Comparison of ENCODE assay signal across 8 cellular contexts in genomic region chr3:192812736-192813383, GRCh38.
DNase-seq lines count a peak whose midpoint lies in the region; ATAC-seq, FAIRE-seq and TF ChIP-seq lines count a peak whose summit lies in the region.

No MANE protein-coding gene starts in this region.

- intact Hi-C loops in breast epithelium (cut with DNase I; ENCODE audit: low total_unique reads) = no loop called here

- peak; percentile 61 for DNase-seq in NCI-H345 (lab: John Stamatoyannopoulos, UW)
- DNase-seq in breast epithelium (ENCODE audit: low spot score in 2 of 2) = no peak
- peak; percentile 83 for DNase-seq in medulla oblongata (ENCODE audit: extremely low spot score)
- DNase-seq in coronary artery (ENCODE audit: low spot score) = no peak
- DNase-seq in activated effector memory CD4-positive, alpha-beta T cell treated with anti-CD3 and anti-CD28 coated beads, Interleukin-2, amount 50 U/mL, for 16 hours = no peak

- TF ChIP-seq CTCF in GM12872 (IDR thresholded peaks at IDR 0.05; ENCODE audit: insufficient read depth, low read depth, low read length) (peak; percentile 34; the same call in 1 of the 3 replicates), breast epithelium (IDR thresholded peaks at IDR 0.05) (peak in 2 of 3 donors; percentile 48 to 60), coronary artery (IDR thresholded peaks at IDR 0.05) (no peak)

- no peaks in the 10 kb centered on the region for H3K4me1 ChIP-seq in breast epithelium

- H3K4me3 ChIP-seq in breast epithelium = no peak overlapping the region
- H3K4me3 ChIP-seq in coronary artery = no peak overlapping the region

- H3K27me3 ChIP-seq in breast epithelium = no peaks in the 10 kb centered on the region

- ATAC-seq in HG03196 (IDR thresholded peaks at IDR 0.05; ENCODE audit: unreplicated experiment) = no peak

- no peaks in the 10 kb centered on the region for H3K36me3 ChIP-seq in breast epithelium

- no peak for TF ChIP-seq POLR2A in breast epithelium (IDR thresholded peaks at IDR 0.05)

- H3K27ac ChIP-seq in breast epithelium (no peak overlapping the region), coronary artery (no peak overlapping the region)

- no peaks in the 10 kb centered on the region for H3K9me3 ChIP-seq in breast epithelium

- FAIRE-seq in A204.1 (lab: Jason Lieb, UNC) = peak; percentile 75

Comparison
In these comparisons a context has a peak if more than half of its experiments do, and no peak if none do; other contexts are left out.
1. DNase-seq: peak in NCI-H345 (single experiment) and medulla oblongata (single experiment); none in breast epithelium (0 of 2), coronary artery (single experiment) and activated effector memory CD4-positive, alpha-beta T cell treated with anti-CD3 and anti-CD28 coated beads, Interleukin-2, amount 50 U/mL, for 16 hours (single experiment).